ENCODE assay signal across 9 cellular contexts in the genomic region with DNA sequence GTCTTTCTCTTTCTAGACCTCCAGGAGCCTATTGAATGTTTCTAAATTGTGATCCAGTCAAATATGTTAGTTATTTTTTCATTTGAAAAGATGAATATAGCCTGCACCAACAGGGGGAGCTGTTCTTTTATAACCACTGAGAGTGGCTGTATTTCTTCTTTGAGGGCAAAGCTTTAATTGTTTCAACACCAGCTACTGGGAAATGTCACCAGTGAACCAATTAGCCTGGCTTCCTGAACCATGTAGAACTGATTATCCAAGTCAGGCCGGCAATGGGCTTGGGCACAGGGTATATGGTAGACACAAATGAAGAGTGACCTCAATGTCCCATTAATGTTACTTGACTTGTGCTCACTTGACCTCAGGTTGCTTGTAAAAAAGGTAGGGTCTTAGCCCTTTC. TPM values are rescaled to one million over a fixed set of nuclear protein-coding genes. Genes with fewer than 3 reads are reported as not detected.
DNase-seq lines count a peak whose midpoint lies in the region; ATAC-seq and TF ChIP-seq lines count a peak whose summit lies in the region.
"Had no signal": no experiment of that assay in that cellular context is flagged by ENCODE, and none has a peak within 500 bp of the region (broad histone marks: within the 10 kb centered on the region; RNA-seq: fewer than 3 reads in every experiment).

No MANE protein-coding gene starts in this region.

- peak; percentile 59 for TF ChIP-seq CTCF in GM12872 (IDR thresholded peaks at IDR 0.05; ENCODE audit: insufficient read depth, low read depth, low read length)

- peak; percentile 11 for DNase-seq in NCI-H1436 (lab: John Stamatoyannopoulos, UW)
- DNase-seq in activated CD4-positive, alpha-beta T cell treated with anti-CD3 and anti-CD28 coated beads, Interleukin-2, amount 50 U/mL, for 48 hours: peak; percentile 28 to 66
- peak; percentile 22 for DNase-seq in glomerular endothelial cell (ENCODE audit: extremely low read depth, low read depth, low spot score)
- peak; percentile 19 to 52 (median 20) for DNase-seq in stimulated activated CD4-positive, alpha-beta T cell treated with anti-CD3 and anti-CD28 coated beads, TNF-alpha, amount 100 ng/mL, for 24 hours (ENCODE audit: low read depth in 3 of 3)
- DNase-seq: activated B cell treated with CpG ODN at 0.5 μM for 24 hours had no signal

- ATAC-seq in HG03520 (IDR thresholded peaks at IDR 0.05; ENCODE audit: unreplicated experiment): no peak
- ATAC-seq in HG03175 (IDR thresholded peaks at IDR 0.05; ENCODE audit: unreplicated experiment): no peak
- ATAC-seq in HG03439 (IDR thresholded peaks at IDR 0.05; ENCODE audit: unreplicated experiment): no peak

RNA-seq across cellular contexts. Expression of gene DAPP1, which starts 4.8 kb away (rescaled TPM):
- not detected in 2 replicates for total RNA-seq in glomerular endothelial cell
